2 cellular contexts compared by ENCODE assay signal in genomic region chr16:81918927-81919326, GRCh38.
A peak's percentile ranks its signal among the peaks of the same experiment; 100 is the strongest.
TF ChIP-seq lines count a peak whose summit lies in the region.

No MANE protein-coding gene starts in this region.

TF ChIP-seq in HepG2, 621 proteins besides CTCF, POLR2A, EP300 and RAD21:
- TF ChIP-seq ZBTB40 (IDR thresholded peaks at IDR 0.05) (no peak), ZBTB40 (CRISPR knock-in tag; IDR thresholded peaks at IDR 0.05) (peak; percentile 42; the same call in 1 of the 2 replicates), BCL6 (CRISPR knock-in tag; IDR thresholded peaks at IDR 0.05) (no peak), REST (IDR thresholded peaks at IDR 0.05; ENCODE audit: borderline replicate concordance in 1 of 2, low read depth in 1 of 2, low read length in 2 of 2) (no peak), KLF15 (CRISPR knock-in tag; IDR thresholded peaks at IDR 0.05; ENCODE audit: borderline replicate concordance) (no peak)

TF ChIP-seq in GM12878, 131 proteins besides CTCF, POLR2A, EP300 and RAD21:
- TF ChIP-seq HDAC2 (IDR thresholded peaks at IDR 0.05) = no peak
- no peak for TF ChIP-seq CBFB (IDR thresholded peaks at IDR 0.05; ENCODE audit: low read depth)
- peak; percentile 67 for TF ChIP-seq ZBTB40 (IDR thresholded peaks at IDR 0.05; ENCODE audit: borderline replicate concordance)
